Comparison of ENCODE assay signal across 27 cellular contexts in the genomic region with DNA sequence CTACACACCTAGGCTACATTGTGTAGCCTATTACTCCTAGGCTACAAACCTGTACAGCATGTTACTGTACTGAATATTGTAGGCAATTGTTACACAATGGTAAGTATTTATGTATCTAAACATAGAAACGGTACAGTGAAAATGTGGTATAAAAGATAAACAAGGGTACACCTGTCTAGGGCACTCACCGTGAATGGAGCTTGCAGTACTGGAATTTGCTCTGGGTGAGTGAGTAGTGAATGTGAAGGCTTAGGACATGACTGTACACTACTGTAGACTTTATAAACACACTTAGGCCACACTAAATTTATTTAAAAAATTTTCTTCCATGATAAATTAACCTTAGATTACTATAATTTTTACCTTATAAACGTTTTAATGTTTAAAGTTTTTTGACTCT.
"Had no signal": no experiment of that assay in that cellular context is flagged by ENCODE, and none has a peak within 500 bp of the region (broad histone marks: within the 10 kb centered on the region; RNA-seq: fewer than 3 reads in every experiment).

No MANE protein-coding gene starts in this region.

- H3K27ac ChIP-seq: ascending aorta, cardiac muscle cell, KMS-11, WERI-Rb-1 had no signal

- H3K4me3 ChIP-seq: ascending aorta, cardiac muscle cell had no signal

- H3K27me3 ChIP-seq: ascending aorta, cardiac muscle cell had no signal

- H3K9me3 ChIP-seq: ascending aorta had no signal

- DNase-seq: activated CD4-positive, alpha-beta memory T cell treated with anti-CD3 and anti-CD28 coated beads, Interleukin-2, amount 10 ng/mL, durations not matched to agents 7 days and 5 days; activated CD4-positive, alpha-beta T cell treated with anti-CD3 and anti-CD28 coated beads for 1 hour; activated CD4-positive, alpha-beta T cell treated with anti-CD3 and anti-CD28 coated beads for 48 hours; activated CD4-positive, CD25-positive, alpha-beta regulatory T cell; activated gamma-delta T cell; activated naive CD4-positive, alpha-beta T cell treated with Interleukin-2 at 50 U/mL for 16 hours; activated naive CD8-positive, alpha-beta T cell treated with anti-CD3 and anti-CD28 coated beads, Interleukin-2, amount 10 ng/mL, durations not matched to agents 7 days and 5 days; activated T-cell treated with anti-CD3 and anti-CD28 coated beads, Interleukin-2, amount 50 U/mL, for 24 hours; amygdala; NCI-H1092 treated with DMSO at 0.1 percent for 48 hours; NCI-H1417; NCI-H146; NCI-H187; NCI-H2081 treated with DMSO at 0.1 percent for 48 hours; NCI-H2171 treated with DMSO at 0.1 percent for 48 hours; NCI-H2227 treated with DMSO at 0.1 percent for 48 hours; NCI-H446; NCI-H524 treated with DMSO at 0.1 percent for 48 hours; SHP77; SW 1271; T-helper 1 cell; T-helper 2 cell; T-helper 9 cell; WERI-Rb-1 had no signal

- H3K36me3 ChIP-seq: ascending aorta, cardiac muscle cell, WERI-Rb-1 had no signal
